7 cellular contexts compared by ENCODE assay signal in genomic region chr22:42343551-42344081, GRCh38.
DNase-seq lines count a peak whose midpoint lies in the region; ATAC-seq and TF ChIP-seq lines count a peak whose summit lies in the region.

No MANE protein-coding gene starts in this region.

- no peaks in the 10 kb centered on the region for H3K9me3 Mint-ChIP-seq in Calu3 (ENCODE audit: low read depth, unreplicated experiment)
- H3K9me3 Mint-ChIP-seq in HFFc6, result no peaks in the 10 kb centered on the region

- peak overlapping the region; percentile 94 for H3K27ac ChIP-seq in cingulate gyrus (ENCODE audit: low read depth, low read length)
- H3K27ac ChIP-seq in ovary, result peak overlapping the region; percentile 20 to 62

- H3K27me3 ChIP-seq in MG63, result no peaks in the 10 kb centered on the region
- no peaks in the 10 kb centered on the region for H3K27me3 ChIP-seq in ovary

- H3K27ac Mint-ChIP-seq in Calu3 (ENCODE audit: unreplicated experiment) (no peak overlapping the region), HFFc6 (no peak overlapping the region)

- CTCF ChIA-PET in Calu3 (lab: Charles Lee), result no interaction called here

- DNase-seq in Calu3 (no peak), MG63 (peak; percentile 47), ovary (peak in 4 of 5 donors; percentile 38 to 66 (median 60)), HFFc6 (no peak)

- H3K4me1 Mint-ChIP-seq in Calu3 (ENCODE audit: low read depth, unreplicated experiment), result no peaks in the 10 kb centered on the region
- H3K4me1 Mint-ChIP-seq in HFFc6 (ENCODE audit: low read depth), result no peaks in the 10 kb centered on the region

- H3K36me3 Mint-ChIP-seq in Calu3 (ENCODE audit: insufficient read depth, unreplicated experiment) (peaks cover 8% of the 10 kb centered on the region), HFFc6 (ENCODE audit: low read depth) (no peaks in the 10 kb centered on the region)

- H3K4me3 Mint-ChIP-seq in Calu3 (ENCODE audit: low read depth, unreplicated experiment) (peak overlapping the region; percentile 34), HFFc6 (no peak overlapping the region)

- intact Hi-C loops in Calu3 (cut with micrococcal nuclease; ENCODE audit: unreplicated experiment), result no loop called here
- intact Hi-C loops in ovary (cut with DNase I), result no loop called here

- no peak for ATAC-seq in HG03520 (IDR thresholded peaks at IDR 0.05; ENCODE audit: unreplicated experiment)
- ATAC-seq in GM18498 (IDR thresholded peaks at IDR 0.05; ENCODE audit: unreplicated experiment), result no peak

- H3K27me3 Mint-ChIP-seq in Calu3 (ENCODE audit: unreplicated experiment), result peaks cover 43% of the 10 kb centered on the region
- H3K27me3 Mint-ChIP-seq in HFFc6 (ENCODE audit: insufficient read depth), result peaks cover 31% of the 10 kb centered on the region

- no peak for TF ChIP-seq EP300 in ovary (IDR thresholded peaks at IDR 0.05)

- H3K36me3 ChIP-seq in MG63, result no peaks in the 10 kb centered on the region
- no peaks in the 10 kb centered on the region for H3K36me3 ChIP-seq in ovary

- TF ChIP-seq CTCF in Calu3 (IDR thresholded peaks at IDR 0.05; ENCODE audit: unreplicated experiment) (no peak), ovary (IDR thresholded peaks at IDR 0.05) (no peak), HFFc6 (IDR thresholded peaks at IDR 0.05) (no peak)

- WGBS in ovary, 3 donors, result 0 to 3% (median 1%) methylated on average over 18 to 81 of the region's 93 CpGs

- H3K9me3 ChIP-seq in MG63 (no peaks in the 10 kb centered on the region), ovary (no peaks in the 10 kb centered on the region)

- no TSS peak for BruUV-seq in Calu3 (replicated peaks; lab: Mats Ljungman, UMichigan)

- H3K4me1 ChIP-seq in ovary (ENCODE audit: insufficient read depth), result peaks cover 2% of the 10 kb centered on the region

- H3K4me3 ChIP-seq in MG63 (no peak overlapping the region), ovary (peak overlapping the region; percentile 44)

- TF ChIP-seq POLR2A in ovary (IDR thresholded peaks at IDR 0.05), result no peak

Comparison
In these comparisons a context has a peak if more than half of its experiments do, and no peak if none do; other contexts are left out.
1. DNase-seq: peak in MG63 (single experiment) and ovary (4 of 5); none in Calu3 (single experiment) and HFFc6 (single experiment).